In genomic region chr1:219791766-219792165, GRCh38 we compare ENCODE assay signal across 15 cellular contexts.
DNase-seq lines count a peak whose midpoint lies in the region; ATAC-seq, FAIRE-seq and TF ChIP-seq lines count a peak whose summit lies in the region.
"Had no signal": no experiment of that assay in that cellular context is flagged by ENCODE, and none has a peak within 500 bp of the region (broad histone marks: within the 10 kb centered on the region; RNA-seq: fewer than 3 reads in every experiment).

No MANE protein-coding gene starts in this region.

- no peaks in the 10 kb centered on the region for H3F3A ChIP-seq in GM23338 (replicated peaks; ENCODE audit: low read depth)

- H3K27me3 Mint-ChIP-seq in GM23338 (ENCODE audit: insufficient read depth, low read depth, poor library complexity), result no peaks in the 10 kb centered on the region
- H3K27me3 Mint-ChIP-seq in astrocyte (ENCODE audit: low read depth, unreplicated experiment), result no peaks in the 10 kb centered on the region
- H3K27me3 Mint-ChIP-seq in activated CD8-positive, alpha-beta T cell treated with anti-CD3 and anti-CD28 coated beads for 36 hours, result peaks cover 11% of the 10 kb centered on the region

- H3K4me3 Mint-ChIP-seq in GM23338 (no peak overlapping the region), astrocyte (ENCODE audit: unreplicated experiment) (no peak overlapping the region)
- H3K4me3 Mint-ChIP-seq in activated CD8-positive, alpha-beta T cell treated with anti-CD3 and anti-CD28 coated beads for 36 hours, result no peak overlapping the region
- H3K4me3 Mint-ChIP-seq: CD4-positive, alpha-beta memory T cell; H9 had no signal

- H2BK12ac ChIP-seq in mesenchymal stem cell (ENCODE audit: low read length in 2 of 2), result no peak overlapping the region

- H3K4me2 ChIP-seq in GM23338, result no peak overlapping the region
- peak overlapping the region; percentile 63 for H3K4me2 ChIP-seq in astrocyte (ENCODE audit: low read length)
- H3K4me2 ChIP-seq in mesenchymal stem cell (ENCODE audit: low read length, poor library complexity, severe bottlenecking), result no peak overlapping the region

- H3K9me2 ChIP-seq in GM23338 (ENCODE audit: insufficient read depth), result 0 out of 2 replicates have a peak, but pooled peaks cover 6% of the 10 kb centered on the region

- no peak for TF ChIP-seq POLR2A in transverse colon (IDR thresholded peaks at IDR 0.05)

- no peaks in the 10 kb centered on the region for H3K36me3 Mint-ChIP-seq in GM23338 (ENCODE audit: low read depth)
- no peaks in the 10 kb centered on the region for H3K36me3 Mint-ChIP-seq in astrocyte (ENCODE audit: low read depth, unreplicated experiment)
- H3K36me3 Mint-ChIP-seq in activated CD8-positive, alpha-beta T cell treated with anti-CD3 and anti-CD28 coated beads for 36 hours (ENCODE audit: low read depth), result no peaks in the 10 kb centered on the region
- H3K36me3 Mint-ChIP-seq: CD4-positive, alpha-beta memory T cell had no signal

- H3K27ac Mint-ChIP-seq in GM23338 (no peak overlapping the region), astrocyte (ENCODE audit: unreplicated experiment) (no peak overlapping the region)
- no peak overlapping the region for H3K27ac Mint-ChIP-seq in activated CD8-positive, alpha-beta T cell treated with anti-CD3 and anti-CD28 coated beads for 36 hours
- H3K27ac Mint-ChIP-seq: CD4-positive, alpha-beta memory T cell; H9 had no signal

- intact Hi-C loops in transverse colon (cut with DNase I; ENCODE audit: low total_unique reads), result no loop called here
- intact Hi-C loops in activated CD8-positive, alpha-beta T cell treated with anti-CD3 and anti-CD28 coated beads for 36 hours (cut with micrococcal nuclease), result no loop called here

- H4K91ac ChIP-seq in mesenchymal stem cell (ENCODE audit: low read length), result no peak overlapping the region

- DNase-seq in GM23338 (ENCODE audit: low spot score) (no peak), astrocyte (ENCODE audit: low read depth) (no peak), mesenchymal stem cell (no peak), transverse colon (no peak)
- DNase-seq in activated CD8-positive, alpha-beta T cell treated with anti-CD3 and anti-CD28 coated beads for 36 hours, result no peak
- DNase-seq: CD4-positive, alpha-beta memory T cell; GOT3; H9 had no signal

- in situ Hi-C loops in transverse colon (cut with MboI; ENCODE audit: low pct_ligation_motif_present in 1 of 4, low pct_unique_long_range_greater_than_20kb in 1 of 4, low sequenced_read_pairs in 3 of 4), result no loop called here

- H3K27me3 ChIP-seq in ACC112 (ENCODE audit: insufficient read depth, low read length), result no peaks in the 10 kb centered on the region
- H3K27me3 ChIP-seq in GM23338 (ENCODE audit: insufficient read depth), result no peaks in the 10 kb centered on the region
- no peaks in the 10 kb centered on the region for H3K27me3 ChIP-seq in astrocyte (ENCODE audit: insufficient read depth, low read length)
- H3K27me3 ChIP-seq in mesenchymal stem cell (ENCODE audit: control insufficient read depth in 1 of 2, insufficient read depth in 1 of 2, low read length in 2 of 2), result no peaks in the 10 kb centered on the region
- no peaks in the 10 kb centered on the region for H3K27me3 ChIP-seq in transverse colon
- H3K27me3 ChIP-seq: BE2C had no signal

- H4K20me1 ChIP-seq in GM23338 (replicated peaks; ENCODE audit: insufficient read depth) (no peaks in the 10 kb centered on the region), astrocyte (ENCODE audit: insufficient read depth, low read length) (no peaks in the 10 kb centered on the region)

- no peaks in the 10 kb centered on the region for H3K36me3 ChIP-seq in ACC112 (ENCODE audit: insufficient read depth, low read length)
- no peaks in the 10 kb centered on the region for H3K36me3 ChIP-seq in GM23338 (ENCODE audit: insufficient read depth)
- no peaks in the 10 kb centered on the region for H3K36me3 ChIP-seq in astrocyte (ENCODE audit: insufficient read depth, low read length)
- H3K36me3 ChIP-seq in mesenchymal stem cell (ENCODE audit: control insufficient read depth in 1 of 2, insufficient read depth in 2 of 2, low read depth in 1 of 2, low read length in 2 of 2), result no peaks in the 10 kb centered on the region
- no peaks in the 10 kb centered on the region for H3K36me3 ChIP-seq in transverse colon
- H3K36me3 ChIP-seq: BE2C had no signal

- H3K9ac ChIP-seq in astrocyte (ENCODE audit: low read length) (peak overlapping the region; percentile 65), mesenchymal stem cell (ENCODE audit: low read length) (peak overlapping the region; percentile 71)

- H2AK5ac ChIP-seq in mesenchymal stem cell (ENCODE audit: low read length, severe bottlenecking), result no peak overlapping the region

- H3K9me3 ChIP-seq in astrocyte (ENCODE audit: insufficient read depth, low read depth, low read length) (peaks cover 4% of the 10 kb centered on the region), mesenchymal stem cell (ENCODE audit: control insufficient read depth, low read length) (peaks cover 8% of the 10 kb centered on the region), transverse colon (no peaks in the 10 kb centered on the region)
- H3K9me3 ChIP-seq: BE2C had no signal

- no peak overlapping the region for H3K18ac ChIP-seq in mesenchymal stem cell (ENCODE audit: low read depth in 1 of 2, low read length in 2 of 2)

- H3K9me3 Mint-ChIP-seq in GM23338 (no peaks in the 10 kb centered on the region), astrocyte (ENCODE audit: unreplicated experiment) (no peaks in the 10 kb centered on the region)
- H3K9me3 Mint-ChIP-seq in activated CD8-positive, alpha-beta T cell treated with anti-CD3 and anti-CD28 coated beads for 36 hours, result no peaks in the 10 kb centered on the region
- H3K9me3 Mint-ChIP-seq: H9 had no signal

- TF ChIP-seq CTCF in GM23338 (conservative IDR thresholded peaks at IDR 0.05; ENCODE audit: low read depth in 2 of 2) (no peak), astrocyte (IDR thresholded peaks at IDR 0.05; ENCODE audit: insufficient read depth, low read depth, low read length) (no peak), transverse colon (IDR thresholded peaks at IDR 0.05) (no peak)
- no peak for TF ChIP-seq CTCF in activated CD8-positive, alpha-beta T cell treated with anti-CD3 and anti-CD28 coated beads for 36 hours (IDR thresholded peaks at IDR 0.05)

- CTCF ChIA-PET in activated CD8-positive, alpha-beta T cell treated with anti-CD3 and anti-CD28 coated beads for 36 hours (lab: Charles Lee), result no interaction called here

- POLR2A ChIA-PET in activated CD8-positive, alpha-beta T cell treated with anti-CD3 and anti-CD28 coated beads for 36 hours (lab: Charles Lee), result no interaction called here

- H3K4me1 Mint-ChIP-seq in GM23338 (peaks cover 5% of the 10 kb centered on the region), astrocyte (ENCODE audit: low read depth, unreplicated experiment) (peaks cover 21% of the 10 kb centered on the region)
- H3K4me1 Mint-ChIP-seq in activated CD8-positive, alpha-beta T cell treated with anti-CD3 and anti-CD28 coated beads for 36 hours (ENCODE audit: low read depth), result no peaks in the 10 kb centered on the region
- H3K4me1 Mint-ChIP-seq: CD4-positive, alpha-beta memory T cell had no signal

- 86% methylated on average over 1 of the region's 2 CpGs for WGBS in mesenchymal stem cell
- 50 to 76% methylated on average over 2 of the region's 2 CpGs for WGBS in transverse colon (ENCODE audit: low coverage in 1 of 2), 2 donors

- H2AFZ ChIP-seq in ACC112 (ENCODE audit: low read length, unreplicated experiment) (no peak overlapping the region), GM23338 (peak overlapping the region; percentile 52; the same call in 1 of the 2 replicates), astrocyte (ENCODE audit: low read depth, low read length) (no peak overlapping the region), mesenchymal stem cell (ENCODE audit: low read depth, low read length) (no peak overlapping the region)

- no peak overlapping the region for H3K14ac ChIP-seq in mesenchymal stem cell (ENCODE audit: low read length in 2 of 2)

- no peak overlapping the region for H3K4ac ChIP-seq in mesenchymal stem cell (ENCODE audit: low read depth in 1 of 2, low read length in 2 of 2)

- H2BK5ac ChIP-seq in mesenchymal stem cell (ENCODE audit: low read depth, low read length, poor library complexity, severe bottlenecking), result no peak overlapping the region

- FAIRE-seq in astrocyte (lab: Jason Lieb, UNC), result no peak
- FAIRE-seq: A204.1, HTR-8/SVneo had no signal

- TF ChIP-seq EP300 in transverse colon (IDR thresholded peaks at IDR 0.05; ENCODE audit: low read depth), result no peak

- no peak overlapping the region for H3K4me3 ChIP-seq in ACC112 (ENCODE audit: low read depth, low read length)
- H3K4me3 ChIP-seq in GM23338, result no peak overlapping the region
- H3K4me3 ChIP-seq in astrocyte (ENCODE audit: insufficient read depth, low read depth, low read length), result no peak overlapping the region
- no peak overlapping the region for H3K4me3 ChIP-seq in mesenchymal stem cell (ENCODE audit: insufficient read depth in 1 of 2, low read depth in 1 of 2, low read length in 2 of 2)
- no peak overlapping the region for H3K4me3 ChIP-seq in transverse colon
- H3K4me3 ChIP-seq: K562 had no signal

- ATAC-seq in GM23338 (no peak), HG03432 (IDR thresholded peaks at IDR 0.05; ENCODE audit: unreplicated experiment) (no peak)
- ATAC-seq in activated CD8-positive, alpha-beta T cell treated with anti-CD3 and anti-CD28 coated beads for 36 hours, result no peak
- ATAC-seq: K562 had no signal

- H3K23ac ChIP-seq in mesenchymal stem cell (ENCODE audit: low read length in 2 of 2), result no peak overlapping the region

- H3K4me1 ChIP-seq in ACC112 (ENCODE audit: control insufficient read depth, insufficient read depth, low read length, unreplicated experiment) (peaks cover 25% of the 10 kb centered on the region), GM23338 (ENCODE audit: insufficient read depth) (no peaks in the 10 kb centered on the region), astrocyte (ENCODE audit: insufficient read depth, low read length) (peaks cover 36% of the 10 kb centered on the region), mesenchymal stem cell (ENCODE audit: control insufficient read depth, insufficient read depth, low read depth, low read length) (peaks cover 2% of the 10 kb centered on the region), transverse colon (no peaks in the 10 kb centered on the region)

- no peak overlapping the region for H2BK15ac ChIP-seq in mesenchymal stem cell (ENCODE audit: low read depth, poor library complexity, severe bottlenecking)

- peak overlapping the region; percentile 50 for H3K27ac ChIP-seq in ACC112 (ENCODE audit: low read depth, low read length)
- no peak overlapping the region for H3K27ac ChIP-seq in GM23338 (ENCODE audit: low read depth)
- H3K27ac ChIP-seq in astrocyte (ENCODE audit: low read depth, low read length), result peak overlapping the region; percentile 85
- no peak overlapping the region for H3K27ac ChIP-seq in mesenchymal stem cell (ENCODE audit: low read length, poor library complexity, severe bottlenecking)
- no peak overlapping the region for H3K27ac ChIP-seq in transverse colon
- H3K27ac ChIP-seq: C4-2B had no signal

- H3K79me2 ChIP-seq in ACC112 (ENCODE audit: control insufficient read depth, insufficient read depth, low read length, unreplicated experiment) (no peaks in the 10 kb centered on the region), GM23338 (replicated peaks; ENCODE audit: insufficient read depth) (no peaks in the 10 kb centered on the region), astrocyte (ENCODE audit: insufficient read depth, low read length) (no peaks in the 10 kb centered on the region)

- no peak overlapping the region for H4K8ac ChIP-seq in mesenchymal stem cell (ENCODE audit: low read length)

- H2BK120ac ChIP-seq in mesenchymal stem cell (ENCODE audit: low read depth, low read length), result no peak overlapping the region

- no peaks in the 10 kb centered on the region for H3K79me1 ChIP-seq in mesenchymal stem cell (replicated peaks; ENCODE audit: low read length, poor library complexity, severe bottlenecking)

Comparison
In these comparisons a context has a peak if more than half of its experiments do, and no peak if none do; other contexts are left out.
1. H3K27ac ChIP-seq: peak in ACC112 (single experiment) and astrocyte (single experiment); none in GM23338 (single experiment), mesenchymal stem cell (single experiment) and transverse colon (0 of 4).